Comparison of ENCODE assay signal across 23 cellular contexts in the genomic region with DNA sequence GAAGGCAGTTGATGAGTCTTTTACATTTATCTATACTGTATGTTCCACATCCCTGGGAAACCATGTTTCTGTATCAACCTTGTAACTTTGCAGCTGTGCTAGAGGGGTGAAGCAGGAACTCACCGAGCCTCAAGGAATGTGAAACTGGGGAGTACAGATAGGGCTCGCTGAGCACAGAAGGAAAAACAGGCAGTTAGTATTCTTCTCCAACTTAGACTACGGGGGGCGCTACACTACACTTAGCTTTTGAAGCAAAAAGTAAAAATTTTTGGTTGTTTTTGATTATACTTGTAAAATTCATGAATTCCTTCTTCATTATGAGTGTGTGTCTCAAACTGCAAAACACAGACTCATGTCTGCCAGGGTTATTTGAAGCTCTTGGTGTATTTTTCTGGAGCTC.
"Had no signal": no experiment of that assay in that cellular context is flagged by ENCODE, and none has a peak within 500 bp of the region (broad histone marks: within the 10 kb centered on the region; RNA-seq: fewer than 3 reads in every experiment).

No MANE protein-coding gene starts in this region.

- H3K9me3 ChIP-seq: adrenal gland, ascending aorta, left lung, stomach, transverse colon had no signal

- H3K36me3 ChIP-seq: adrenal gland, ascending aorta, brain microvascular endothelial cell, left lung, stomach, transverse colon had no signal

- H3K27ac Mint-ChIP-seq: activated CD8-positive, alpha-beta memory T cell treated with anti-CD3 and anti-CD28 coated beads, Interleukin-2, amount 10 ng/mL, durations not matched to agents 7 days and 5 days; activated CD8-positive, alpha-beta T cell treated with anti-CD3 and anti-CD28 coated beads for 36 hours; activated naive CD4-positive, alpha-beta T cell treated with anti-CD3 and anti-CD28 coated beads, Interleukin-2, amount 50 U/mL, for 24 hours; effector memory CD8-positive, alpha-beta T cell; immature natural killer cell; naive thymus-derived CD8-positive, alpha-beta T cell; stimulated activated effector memory CD8-positive, alpha-beta T cell treated with anti-CD3 and anti-CD28 coated beads, Interleukin-12 subunit alpha, Interleukin-12 subunit beta, amount 100 ng/mL, for 72 hours had no signal

- H3K36me3 Mint-ChIP-seq: activated CD8-positive, alpha-beta memory T cell treated with anti-CD3 and anti-CD28 coated beads, Interleukin-2, amount 10 ng/mL, durations not matched to agents 7 days and 5 days; activated naive CD4-positive, alpha-beta T cell treated with anti-CD3 and anti-CD28 coated beads, Interleukin-2, amount 50 U/mL, for 24 hours; immature natural killer cell; naive thymus-derived CD8-positive, alpha-beta T cell; stimulated activated effector memory CD8-positive, alpha-beta T cell treated with anti-CD3 and anti-CD28 coated beads, Interleukin-12 subunit alpha, Interleukin-12 subunit beta, amount 100 ng/mL, for 72 hours had no signal

- H3K4me3 ChIP-seq: adrenal gland, ascending aorta, dorsolateral prefrontal cortex, left lung, lung, stomach, transverse colon had no signal

- H3K27me3 ChIP-seq: adrenal gland, ascending aorta, brain microvascular endothelial cell, foreskin keratinocyte, left lung, stomach, transverse colon had no signal

- ATAC-seq: activated CD8-positive, alpha-beta memory T cell treated with anti-CD3 and anti-CD28 coated beads, Interleukin-2, amount 10 ng/mL, durations not matched to agents 7 days and 5 days; activated CD8-positive, alpha-beta T cell treated with anti-CD3 and anti-CD28 coated beads for 36 hours; effector memory CD8-positive, alpha-beta T cell; foreskin keratinocyte; left lung; naive thymus-derived CD8-positive, alpha-beta T cell; sciatic nerve; stimulated activated effector memory CD8-positive, alpha-beta T cell treated with anti-CD3 and anti-CD28 coated beads, Interleukin-12 subunit alpha, Interleukin-12 subunit beta, amount 100 ng/mL, for 72 hours had no signal

- H3K4me3 Mint-ChIP-seq: activated CD8-positive, alpha-beta memory T cell treated with anti-CD3 and anti-CD28 coated beads, Interleukin-2, amount 10 ng/mL, durations not matched to agents 7 days and 5 days; activated CD8-positive, alpha-beta T cell treated with anti-CD3 and anti-CD28 coated beads for 36 hours; activated naive CD4-positive, alpha-beta T cell treated with anti-CD3 and anti-CD28 coated beads, Interleukin-2, amount 50 U/mL, for 24 hours; effector memory CD8-positive, alpha-beta T cell; immature natural killer cell; naive thymus-derived CD8-positive, alpha-beta T cell; stimulated activated effector memory CD8-positive, alpha-beta T cell treated with anti-CD3 and anti-CD28 coated beads, Interleukin-12 subunit alpha, Interleukin-12 subunit beta, amount 100 ng/mL, for 72 hours had no signal

- DNase-seq: activated CD4-positive, alpha-beta T cell treated with anti-CD3 and anti-CD28 coated beads for 48 hours; activated CD8-positive, alpha-beta memory T cell treated with anti-CD3 and anti-CD28 coated beads, Interleukin-2, amount 10 ng/mL, durations not matched to agents 7 days and 5 days; activated CD8-positive, alpha-beta T cell treated with anti-CD3 and anti-CD28 coated beads for 36 hours; activated gamma-delta T cell treated with Interleukin-2 at 50 U/mL for 16 hours; activated T-cell treated with anti-CD3 and anti-CD28 coated beads for 4 hours; adrenal gland; brain microvascular endothelial cell; caudate nucleus; dorsolateral prefrontal cortex; effector memory CD8-positive, alpha-beta T cell; foreskin keratinocyte; immature natural killer cell; left lung; naive thymus-derived CD8-positive, alpha-beta T cell; small intestine; stimulated activated CD4-positive, alpha-beta T cell treated with anti-CD3 and anti-CD28 coated beads, Interleukin-2, amount 100 ng/mL, for 24 hours; stomach; transverse colon had no signal

- H3K27ac ChIP-seq: adrenal gland, ascending aorta, brain microvascular endothelial cell, dorsolateral prefrontal cortex, foreskin keratinocyte, left lung, stomach, transverse colon had no signal

- H3K4me1 ChIP-seq: adrenal gland, ascending aorta, foreskin keratinocyte, stomach, transverse colon had no signal

- H3K9me3 Mint-ChIP-seq: activated CD8-positive, alpha-beta T cell treated with anti-CD3 and anti-CD28 coated beads for 36 hours; activated naive CD4-positive, alpha-beta T cell treated with anti-CD3 and anti-CD28 coated beads, Interleukin-2, amount 50 U/mL, for 24 hours; effector memory CD8-positive, alpha-beta T cell; immature natural killer cell; stimulated activated effector memory CD8-positive, alpha-beta T cell treated with anti-CD3 and anti-CD28 coated beads, Interleukin-12 subunit alpha, Interleukin-12 subunit beta, amount 100 ng/mL, for 72 hours had no signal

- H3K4me1 Mint-ChIP-seq: activated naive CD4-positive, alpha-beta T cell treated with anti-CD3 and anti-CD28 coated beads, Interleukin-2, amount 50 U/mL, for 24 hours; immature natural killer cell; naive thymus-derived CD8-positive, alpha-beta T cell had no signal
